16 cellular contexts compared by ENCODE assay signal in genomic region chr18:10482363-10482984, GRCh38. TPM values are rescaled to one million over a fixed set of nuclear protein-coding genes. Genes with fewer than 3 reads are reported as not detected.
DNase-seq lines count a peak whose midpoint lies in the region; ATAC-seq lines count a peak whose summit lies in the region.
"Had no signal": no experiment of that assay in that cellular context is flagged by ENCODE, and none has a peak within 500 bp of the region (broad histone marks: within the 10 kb centered on the region; RNA-seq: fewer than 3 reads in every experiment).

No MANE protein-coding gene starts in this region.

- H3K4me1 Mint-ChIP-seq in stimulated activated memory B cell treated with anti-CD40 and anti-IgM and Interleukin-4, amounts not matched to agents 10 μg/mL and 1 μg/mL and 100 μg/mL, for 72 hours, result peaks cover 51% of the 10 kb centered on the region
- H3K4me1 Mint-ChIP-seq: T-helper 17 cell had no signal

- H3K27ac ChIP-seq in KOPT-K1 (ENCODE audit: low read depth, low read length, poor library complexity, severe bottlenecking), result peak overlapping the region; percentile 54
- H3K27ac ChIP-seq: epithelial cell of prostate had no signal

- no peak overlapping the region for H3K4me3 ChIP-seq in H7 (ENCODE audit: insufficient read depth, low read depth, low read length)
- H3K4me3 ChIP-seq: skin epidermis, testis had no signal

- H3K27me3 ChIP-seq in H7 (ENCODE audit: control insufficient read depth, insufficient read depth, low read length), result peaks cover 17% of the 10 kb centered on the region; the same call in 1 of the 2 replicates
- H3K27me3 ChIP-seq: testis had no signal

- H3K27me3 Mint-ChIP-seq in stimulated activated memory B cell treated with anti-CD40 and anti-IgM and Interleukin-4, amounts not matched to agents 10 μg/mL and 1 μg/mL and 100 μg/mL, for 72 hours, result no peaks in the 10 kb centered on the region

- no peaks in the 10 kb centered on the region for H3K36me3 Mint-ChIP-seq in stimulated activated memory B cell treated with anti-CD40 and anti-IgM and Interleukin-4, amounts not matched to agents 10 μg/mL and 1 μg/mL and 100 μg/mL, for 72 hours
- H3K36me3 Mint-ChIP-seq: activated CD4-positive, alpha-beta memory T cell treated with anti-CD3 and anti-CD28 coated beads for 36 hours; CD8-positive, alpha-beta memory T cell had no signal

- no peaks in the 10 kb centered on the region for H3K9me3 Mint-ChIP-seq in stimulated activated memory B cell treated with anti-CD40 and anti-IgM and Interleukin-4, amounts not matched to agents 10 μg/mL and 1 μg/mL and 100 μg/mL, for 72 hours
- H3K9me3 Mint-ChIP-seq: activated CD4-positive, alpha-beta memory T cell treated with anti-CD3 and anti-CD28 coated beads for 36 hours; activated naive CD4-positive, alpha-beta T cell treated with anti-CD3 and anti-CD28 coated beads for 36 hours had no signal

- peak; percentile 11 for ATAC-seq in GM18520 (IDR thresholded peaks at IDR 0.05; ENCODE audit: unreplicated experiment)
- ATAC-seq in stimulated activated memory B cell treated with anti-CD40 and anti-IgM and Interleukin-4, amounts not matched to agents 10 μg/mL and 1 μg/mL and 100 μg/mL, for 72 hours, result no peak
- ATAC-seq: Panc1, T-helper 17 cell had no signal

- H3K9me3 ChIP-seq in KOPT-K1 (ENCODE audit: insufficient read depth, low read length, poor library complexity, severe bottlenecking), result peaks cover 6% of the 10 kb centered on the region
- H3K9me3 ChIP-seq: testis had no signal

- H3K4me3 Mint-ChIP-seq in stimulated activated memory B cell treated with anti-CD40 and anti-IgM and Interleukin-4, amounts not matched to agents 10 μg/mL and 1 μg/mL and 100 μg/mL, for 72 hours, result peak overlapping the region; percentile 37
- H3K4me3 Mint-ChIP-seq: activated CD4-positive, alpha-beta memory T cell treated with anti-CD3 and anti-CD28 coated beads for 36 hours; activated naive CD4-positive, alpha-beta T cell treated with anti-CD3 and anti-CD28 coated beads for 36 hours; CD8-positive, alpha-beta memory T cell; T-helper 17 cell had no signal

- H3K27ac Mint-ChIP-seq in stimulated activated memory B cell treated with anti-CD40 and anti-IgM and Interleukin-4, amounts not matched to agents 10 μg/mL and 1 μg/mL and 100 μg/mL, for 72 hours, result peak overlapping the region; percentile 86
- H3K27ac Mint-ChIP-seq: activated CD4-positive, alpha-beta memory T cell treated with anti-CD3 and anti-CD28 coated beads for 36 hours; activated naive CD4-positive, alpha-beta T cell treated with anti-CD3 and anti-CD28 coated beads for 36 hours; T-helper 17 cell had no signal

- H3K36me3 ChIP-seq in H7 (replicated peaks; ENCODE audit: control insufficient read depth, insufficient read depth, low read length) (no peaks in the 10 kb centered on the region), KOPT-K1 (ENCODE audit: insufficient read depth, low read length) (no peaks in the 10 kb centered on the region)

- DNase-seq in H7, result peak; percentile 61
- no peak for DNase-seq in inferior parietal cortex (ENCODE audit: extremely low spot score)
- DNase-seq in DMS53 treated with DMSO at 0.1 percent for 48 hours (lab: John Stamatoyannopoulos, UW; ENCODE audit: unreplicated experiment), result no peak
- no peak for DNase-seq in CD1c-positive myeloid dendritic cell (ENCODE audit: extremely low spot score)
- DNase-seq: activated CD4-positive, alpha-beta memory T cell treated with anti-CD3 and anti-CD28 coated beads for 36 hours; activated naive CD4-positive, alpha-beta T cell treated with anti-CD3 and anti-CD28 coated beads for 36 hours; CD8-positive, alpha-beta memory T cell; NCI-H1930; T-helper 17 cell had no signal

RNA-seq across cellular contexts. Expression of gene APCDD1, which starts 28.0 kb away (rescaled TPM):
- total RNA-seq in H7 (2014; rRNA removed; shearing (Covaris generic)), result 26.8 and 40.2 TPM in 2 replicates
- total RNA-seq: activated CD4-positive, alpha-beta memory T cell treated with anti-CD3 and anti-CD28 coated beads for 36 hours; activated naive CD4-positive, alpha-beta T cell treated with anti-CD3 and anti-CD28 coated beads for 36 hours; CD8-positive, alpha-beta memory T cell; T-helper 17 cell had no signal

RNA-seq across cellular contexts. Expression of gene NAPG, which starts 43.4 kb away (rescaled TPM):
- 32.1 and 34.7 TPM in 2 replicates for total RNA-seq in H7 (2014; rRNA removed; shearing (Covaris generic))
